Comparison of ENCODE assay signal across 8 cellular contexts in the genomic region with DNA sequence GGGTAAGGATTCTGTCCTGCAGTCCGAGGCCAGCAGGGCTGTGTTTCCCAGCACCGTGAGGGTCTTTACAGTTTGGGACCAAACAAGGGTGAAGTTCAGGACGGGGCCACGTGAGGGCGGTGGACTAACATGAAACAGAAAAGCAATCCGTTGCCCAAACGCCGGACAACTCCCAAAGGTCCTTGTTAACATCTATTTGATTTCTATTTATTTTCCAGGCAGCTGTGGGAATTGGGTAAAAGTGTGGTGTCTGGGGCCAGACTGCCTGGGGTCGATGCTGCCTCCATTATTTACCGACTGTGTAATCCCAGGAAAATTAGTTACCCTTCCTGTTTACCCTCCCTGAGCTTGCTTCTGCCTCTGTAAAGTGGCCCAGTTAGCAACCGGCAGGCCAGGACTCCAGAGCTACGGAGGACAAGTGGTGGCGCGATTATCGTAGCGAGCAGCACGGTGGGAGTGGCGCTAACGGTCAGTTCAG.
DNase-seq lines count a peak whose midpoint lies in the region; ATAC-seq and TF ChIP-seq lines count a peak whose summit lies in the region.

No MANE protein-coding gene starts in this region.

- peaks cover 5% of the 10 kb centered on the region for H3K27me3 ChIP-seq in fibroblast of lung (ENCODE audit: control insufficient read depth, insufficient read depth, low read length)
- peaks cover 5% of the 10 kb centered on the region for H3K27me3 ChIP-seq in muscle layer of duodenum (ENCODE audit: low read depth, low read length)

- H3K4me2 ChIP-seq in fibroblast of lung (ENCODE audit: extremely low read depth, insufficient read depth, low read length), result peak overlapping the region; percentile 86

- no peak overlapping the region for H3K9ac ChIP-seq in fibroblast of lung (ENCODE audit: insufficient read depth, low read length)

- H3K4me1 ChIP-seq in fibroblast of lung (ENCODE audit: control insufficient read depth, extremely low read depth, insufficient read depth, low read length) (no peaks in the 10 kb centered on the region), muscle layer of duodenum (ENCODE audit: control insufficient read depth in 1 of 2, insufficient read depth in 2 of 2, low read length in 2 of 2) (no peaks in the 10 kb centered on the region)

- TF ChIP-seq CTCF in fibroblast of lung (conservative IDR thresholded peaks at IDR 0.05 in 1 of 2, IDR thresholded peaks at IDR 0.05 in 1 of 2; ENCODE audit: low read depth in 1 of 2, low read length in 2 of 2), result peak; percentile 82 to 89

- H3K9me3 ChIP-seq in fibroblast of lung (ENCODE audit: control insufficient read depth, insufficient read depth, low read depth, low read length) (no peaks in the 10 kb centered on the region), muscle layer of duodenum (ENCODE audit: control insufficient read depth in 1 of 2, low read length in 2 of 2) (no peaks in the 10 kb centered on the region)

- peak; percentile 55 for ATAC-seq in HG02610 (IDR thresholded peaks at IDR 0.05; ENCODE audit: unreplicated experiment)

- no peaks in the 10 kb centered on the region for H3K79me2 ChIP-seq in fibroblast of lung (ENCODE audit: control insufficient read depth, insufficient read depth, low read length)

- peak overlapping the region; percentile 64 for H2AFZ ChIP-seq in fibroblast of lung (ENCODE audit: low read length)

- H3K4me3 ChIP-seq in fibroblast of lung (replicated peaks in 1 of 4; ENCODE audit: control extremely low read depth in 1 of 4, insufficient read depth in 1 of 4, low read depth in 3 of 4, low read length in 4 of 4), result peak overlapping the region in 2 of 4 experiments; percentile 35 to 43
- peak overlapping the region; percentile 46 to 60 for H3K4me3 ChIP-seq in muscle layer of duodenum (ENCODE audit: low read depth in 1 of 2, low read length in 2 of 2)

- H3K36me3 ChIP-seq in fibroblast of lung (ENCODE audit: control insufficient read depth, insufficient read depth, low read length) (no peaks in the 10 kb centered on the region), muscle layer of duodenum (ENCODE audit: control insufficient read depth in 1 of 2, insufficient read depth in 2 of 2, low read length in 2 of 2) (no peaks in the 10 kb centered on the region)

- peak; percentile 48 for DNase-seq in DMS 273 treated with DMSO at 0.1 percent for 48 hours (lab: John Stamatoyannopoulos, UW)
- DNase-seq in NCI-H510A treated with DMSO at 0.1 percent for 48 hours (lab: John Stamatoyannopoulos, UW), result peak; percentile 77
- peak; percentile 10 to 29 (median 15) for DNase-seq in activated CD8-positive, alpha-beta memory T cell treated with anti-CD3 and anti-CD28 coated beads for 48 hours (ENCODE audit: low read depth in 2 of 3, low spot score in 2 of 3)
- DNase-seq in fibroblast of lung (ENCODE audit: low read depth in 2 of 2), result peak; percentile 73 to 88
- peak in 41 of 49 donors; percentile 4 to 63 (median 31) for DNase-seq in substantia nigra (lab: John Stamatoyannopoulos, UW)
- no peak for DNase-seq in GDM1 (lab: John Stamatoyannopoulos, UW)

- H3K27ac ChIP-seq in fibroblast of lung (ENCODE audit: insufficient read depth, low read length), result no peak overlapping the region
- H3K27ac ChIP-seq in muscle layer of duodenum (ENCODE audit: low read length), result no peak overlapping the region
- no peak overlapping the region for H3K27ac ChIP-seq in substantia nigra (ENCODE audit: low read depth, low read length, poor library complexity, severe bottlenecking)

- no peaks in the 10 kb centered on the region for H4K20me1 ChIP-seq in fibroblast of lung (ENCODE audit: control insufficient read depth, extremely low read depth, insufficient read depth, low read length)
